Comparison of ENCODE assay signal across 27 cellular contexts in genomic region chr5:151720195-151720594, GRCh38. TPM values are rescaled to one million over a fixed set of nuclear protein-coding genes. Genes with fewer than 3 reads are reported as not detected.
A peak's percentile ranks its signal among the peaks of the same experiment; 100 is the strongest.
DNase-seq lines count a peak whose midpoint lies in the region; ATAC-seq, FAIRE-seq and TF ChIP-seq lines count a peak whose summit lies in the region.
"Had no signal": no experiment of that assay in that cellular context is flagged by ENCODE, and none has a peak within 500 bp of the region (broad histone marks: within the 10 kb centered on the region; RNA-seq: fewer than 3 reads in every experiment).

No MANE protein-coding gene starts in this region.

- TF ChIP-seq RAD21 in HepG2 (CRISPR knock-in tag; IDR thresholded peaks at IDR 0.05): no peak

- H3K27me3 ChIP-seq in right lobe of liver (no peaks in the 10 kb centered on the region), HepG2 (ENCODE audit: control insufficient read depth in 1 of 2, insufficient read depth in 2 of 2, low read length in 2 of 2) (no peaks in the 10 kb centered on the region), mesenchymal stem cell (ENCODE audit: control insufficient read depth in 1 of 2, insufficient read depth in 1 of 2, low read length in 2 of 2) (no peaks in the 10 kb centered on the region)
- H3K27me3 ChIP-seq: BE2C, neural progenitor cell, sigmoid colon, stomach, upper lobe of left lung had no signal

- no peaks in the 10 kb centered on the region for H4K20me1 ChIP-seq in HepG2 (ENCODE audit: insufficient read depth, low read length)

- intact Hi-C loops in right lobe of liver (cut with DNase I): no loop called here
- intact Hi-C loops in HepG2 (cut with micrococcal nuclease; ENCODE audit: unreplicated experiment): no loop called here

- ATAC-seq in right lobe of liver (peak in 3 of 4 donors; percentile 17 to 31 (median 20)), HepG2 (no peak)
- ATAC-seq: lower lobe of right lung had no signal

- POLR2A ChIA-PET in HepG2 (lab: Yijun Ruan, JAX): interaction anchor here (0.8 to 1.0 kb wide), 2 partner anchors 24 to 33 kb away, joined by 3 read pairs; partner anchors contain the start of gene SPARC

- H3K36me3 ChIP-seq in right lobe of liver: no peaks in the 10 kb centered on the region
- no peaks in the 10 kb centered on the region for H3K36me3 ChIP-seq in HepG2 (replicated peaks in 1 of 2; ENCODE audit: control insufficient read depth in 1 of 2, insufficient read depth in 2 of 2, low read length in 2 of 2)
- no peaks in the 10 kb centered on the region for H3K36me3 ChIP-seq in mesenchymal stem cell (ENCODE audit: control insufficient read depth in 1 of 2, insufficient read depth in 2 of 2, low read depth in 1 of 2, low read length in 2 of 2)
- H3K36me3 ChIP-seq: BE2C, lower lobe of right lung, neural progenitor cell, sigmoid colon, stomach, upper lobe of left lung had no signal

- H3K9me3 ChIP-seq in right lobe of liver: no peaks in the 10 kb centered on the region
- no peaks in the 10 kb centered on the region for H3K9me3 ChIP-seq in HepG2 (ENCODE audit: low read length)
- no peaks in the 10 kb centered on the region for H3K9me3 ChIP-seq in mesenchymal stem cell (ENCODE audit: control insufficient read depth, low read length)
- H3K9me3 ChIP-seq: BE2C, lower lobe of right lung, sigmoid colon, stomach, upper lobe of left lung had no signal

- in situ Hi-C loops in HepG2 (cut with HindIII; ENCODE audit: extremely low pct_ligation_motif_present, low pct_unique_long_range_greater_than_20kb): no loop called here

- H3K9ac ChIP-seq in HepG2 (ENCODE audit: insufficient read depth, low read depth, low read length): no peak overlapping the region
- H3K9ac ChIP-seq in mesenchymal stem cell (ENCODE audit: low read length): peak overlapping the region; percentile 36
- H3K9ac ChIP-seq: neural progenitor cell had no signal

- CTCF ChIA-PET in HepG2 (lab: Yijun Ruan, JAX; ENCODE audit: low intra/inter-chr PET ratio, low total read pairs): interaction anchor here (3.5 kb wide), 1 partner anchor 61 kb away, joined by 38 read pairs; no protein-coding TSS in a partner anchor

- H2AFZ ChIP-seq in HepG2 (ENCODE audit: low read length) (no peak overlapping the region), mesenchymal stem cell (ENCODE audit: low read depth, low read length) (no peak overlapping the region)
- H2AFZ ChIP-seq: neural progenitor cell had no signal

- H3K27me3 Mint-ChIP-seq in type B pancreatic cell: no peaks in the 10 kb centered on the region
- H3K27me3 Mint-ChIP-seq: activated CD4-positive, alpha-beta memory T cell treated with anti-CD3 and anti-CD28 coated beads, Interleukin-2, amount 10 ng/mL, durations not matched to agents 7 days and 5 days; activated naive CD8-positive, alpha-beta T cell treated with anti-CD3 and anti-CD28 coated beads for 36 hours had no signal

- no peak for TF ChIP-seq CTCF in right lobe of liver (IDR thresholded peaks at IDR 0.05)
- TF ChIP-seq CTCF in HepG2 (CRISPR knock-in tag; IDR thresholded peaks at IDR 0.05): no peak
- TF ChIP-seq CTCF in type B pancreatic cell (conservative IDR thresholded peaks at IDR 0.05): no peak

- no peak overlapping the region for H3K23ac ChIP-seq in mesenchymal stem cell (ENCODE audit: low read length in 2 of 2)

- H3K27ac Mint-ChIP-seq in type B pancreatic cell: no peak overlapping the region
- H3K27ac Mint-ChIP-seq: activated CD4-positive, alpha-beta memory T cell treated with anti-CD3 and anti-CD28 coated beads, Interleukin-2, amount 10 ng/mL, durations not matched to agents 7 days and 5 days; activated naive CD8-positive, alpha-beta T cell treated with anti-CD3 and anti-CD28 coated beads for 36 hours; activated T-helper 2 cell treated with anti-CD3 and anti-CD28 coated beads, Interferon-gamma antibody, Interleukin-2, Interleukin-4, amounts not matched to agents 10 μg/mL and 5 μg/mL and 100 μg/mL, durations not matched to agents 14 hours and 24 hours and 36 hours had no signal

- no peak overlapping the region for H3K14ac ChIP-seq in mesenchymal stem cell (ENCODE audit: low read length in 2 of 2)

- peaks cover 4% of the 10 kb centered on the region for H3K4me1 Mint-ChIP-seq in type B pancreatic cell (ENCODE audit: unreplicated experiment)

- H3K4me1 ChIP-seq in right lobe of liver (no peaks in the 10 kb centered on the region), HepG2 (ENCODE audit: insufficient read depth, low read length) (no peaks in the 10 kb centered on the region), mesenchymal stem cell (ENCODE audit: control insufficient read depth, insufficient read depth, low read depth, low read length) (no peaks in the 10 kb centered on the region)
- H3K4me1 ChIP-seq: BE2C had no signal

- 75% methylated on average over 1 of the region's 1 CpG for WGBS in right lobe of liver (ENCODE audit: insufficient coverage, low coverage, low lambda C conversion rate, missing lambda C conversion rate)
- 4% methylated on average over 1 of the region's 1 CpG for WGBS in HepG2 (ENCODE audit: low lambda C conversion rate)
- WGBS in mesenchymal stem cell: 86% methylated on average over 1 of the region's 1 CpG

- TF ChIP-seq EP300 in HepG2 (IDR thresholded peaks at IDR 0.05; ENCODE audit: low read depth in 2 of 2, low read length in 2 of 2) (no peak), HepG2 (CRISPR knock-in tag; IDR thresholded peaks at IDR 0.05; ENCODE audit: borderline replicate concordance) (no peak)

- H4K8ac ChIP-seq in mesenchymal stem cell (ENCODE audit: low read length): no peak overlapping the region

- H3K4me2 ChIP-seq in HepG2 (ENCODE audit: low read depth, low read length) (no peak overlapping the region), mesenchymal stem cell (ENCODE audit: low read length, poor library complexity, severe bottlenecking) (no peak overlapping the region)
- H3K4me2 ChIP-seq: neural progenitor cell had no signal

- H3K4me3 ChIP-seq in right lobe of liver (no peak overlapping the region), HepG2 (replicated peaks in 1 of 3; ENCODE audit: insufficient read depth in 1 of 3, low read depth in 2 of 3, low read length in 3 of 3) (no peak overlapping the region), mesenchymal stem cell (ENCODE audit: insufficient read depth in 1 of 2, low read depth in 1 of 2, low read length in 2 of 2) (no peak overlapping the region)
- H3K4me3 ChIP-seq: lower lobe of right lung, neural progenitor cell, sigmoid colon, stomach, upper lobe of left lung had no signal

- H4K91ac ChIP-seq in mesenchymal stem cell (ENCODE audit: low read length): no peak overlapping the region

- H3K79me1 ChIP-seq in mesenchymal stem cell (replicated peaks; ENCODE audit: low read length, poor library complexity, severe bottlenecking): no peaks in the 10 kb centered on the region

- no peak overlapping the region for H3K18ac ChIP-seq in mesenchymal stem cell (ENCODE audit: low read depth in 1 of 2, low read length in 2 of 2)

- no peak overlapping the region for H2BK15ac ChIP-seq in mesenchymal stem cell (ENCODE audit: low read depth, poor library complexity, severe bottlenecking)

- no peak overlapping the region for H2BK120ac ChIP-seq in mesenchymal stem cell (ENCODE audit: low read depth, low read length)

- FAIRE-seq in HepG2 (lab: Jason Lieb, UNC): no peak
- FAIRE-seq: A204.1, kidney had no signal

- H3K4ac ChIP-seq in mesenchymal stem cell (ENCODE audit: low read depth in 1 of 2, low read length in 2 of 2): no peak overlapping the region

- BruUV-seq in HepG2 (replicated peaks; lab: Mats Ljungman, UMichigan): no TSS peak

- H3K27ac ChIP-seq in right lobe of liver: no peak overlapping the region
- no peak overlapping the region for H3K27ac ChIP-seq in HepG2 (ENCODE audit: extremely low read length, insufficient read depth, low read length)
- H3K27ac ChIP-seq in mesenchymal stem cell (ENCODE audit: low read length, poor library complexity, severe bottlenecking): no peak overlapping the region
- H3K27ac ChIP-seq: lower lobe of right lung, neural progenitor cell, stomach had no signal

- H3K9me3 Mint-ChIP-seq in type B pancreatic cell: no peaks in the 10 kb centered on the region
- H3K9me3 Mint-ChIP-seq: activated CD4-positive, alpha-beta memory T cell treated with anti-CD3 and anti-CD28 coated beads, Interleukin-2, amount 10 ng/mL, durations not matched to agents 7 days and 5 days; activated naive CD8-positive, alpha-beta T cell treated with anti-CD3 and anti-CD28 coated beads for 36 hours; activated T-helper 2 cell treated with anti-CD3 and anti-CD28 coated beads, Interferon-gamma antibody, Interleukin-2, Interleukin-4, amounts not matched to agents 10 μg/mL and 5 μg/mL and 100 μg/mL, durations not matched to agents 14 hours and 24 hours and 36 hours; neural progenitor cell had no signal

- H2AK5ac ChIP-seq in mesenchymal stem cell (ENCODE audit: low read length, severe bottlenecking): no peak overlapping the region

- no peak overlapping the region for H2BK5ac ChIP-seq in mesenchymal stem cell (ENCODE audit: low read depth, low read length, poor library complexity, severe bottlenecking)

- no peak for TF ChIP-seq POLR2A in right lobe of liver (IDR thresholded peaks at IDR 0.05)
- TF ChIP-seq POLR2A in HepG2 (IDR thresholded peaks at IDR 0.05; ENCODE audit: insufficient read depth in 1 of 2, low read depth in 2 of 2, low read length in 2 of 2): no peak

- no peaks in the 10 kb centered on the region for H3K79me2 ChIP-seq in HepG2 (ENCODE audit: insufficient read depth, low read length)

- DNase-seq in right lobe of liver (no peak), HepG2 (ENCODE audit: low spot score) (no peak), SKM-1 treated with dmso at 0.1 percent for 144 hours (lab: John Stamatoyannopoulos, UW; ENCODE audit: unreplicated experiment) (peak; percentile 82), mesenchymal stem cell (no peak), HUDEP-2 (lab: John Stamatoyannopoulos, UW; ENCODE audit: unreplicated experiment in 76 of 76) (no peak), type B pancreatic cell (ENCODE audit: extremely low spot score, unreplicated experiment) (no peak), NCI-H1436 (lab: John Stamatoyannopoulos, UW) (no peak), OCI-M2 (lab: John Stamatoyannopoulos, UW; ENCODE audit: unreplicated experiment) (no peak)
- DNase-seq: activated CD4-positive, alpha-beta memory T cell treated with anti-CD3 and anti-CD28 coated beads, Interleukin-2, amount 10 ng/mL, durations not matched to agents 7 days and 5 days; activated CD4-positive, CD25-positive, alpha-beta regulatory T cell treated with anti-CD3 and anti-CD28 coated beads, Interleukin-2, amount 50 U/mL, for 72 hours; activated naive CD8-positive, alpha-beta T cell treated with anti-CD3 and anti-CD28 coated beads for 36 hours; BE2C; DMS53; GF-D8; glutamatergic neuron; kidney; lower lobe of right lung; NCI-H1694; NCI-H2171; NCI-H510A treated with DMSO at 0.1 percent for 48 hours; sigmoid colon; stimulated activated CD4-positive, alpha-beta T cell treated with anti-CD3 and anti-CD28 coated beads, Interleukin-15, amount 100 ng/mL, for 24 hours; stomach; upper lobe of left lung had no signal

- no peak overlapping the region for H3K4me3 Mint-ChIP-seq in type B pancreatic cell
- H3K4me3 Mint-ChIP-seq: activated CD4-positive, alpha-beta memory T cell treated with anti-CD3 and anti-CD28 coated beads, Interleukin-2, amount 10 ng/mL, durations not matched to agents 7 days and 5 days; activated naive CD8-positive, alpha-beta T cell treated with anti-CD3 and anti-CD28 coated beads for 36 hours; neural progenitor cell had no signal

- no peak overlapping the region for H2BK12ac ChIP-seq in mesenchymal stem cell (ENCODE audit: low read length in 2 of 2)

- no peaks in the 10 kb centered on the region for H3K36me3 Mint-ChIP-seq in type B pancreatic cell
- H3K36me3 Mint-ChIP-seq: activated naive CD8-positive, alpha-beta T cell treated with anti-CD3 and anti-CD28 coated beads for 36 hours; neural progenitor cell had no signal

RNA-seq across cellular contexts. Expression of gene SPARC, which starts 33.5 kb away (rescaled TPM):
- 100 to 1,000 TPM in 4 of 6 experiments, 10 to 100 TPM in 2; 62.2 to 277 (median 109) TPM for total RNA-seq in right lobe of liver
- total RNA-seq in HepG2 (2016; rRNA removed; fragmentation: Illumina TruSeq; extraction: Trizol): 75.5 and 192 TPM in 2 replicates
- total RNA-seq in HepG2 (2016; cell fraction: cytosol; rRNA removed; fragmentation: Illumina TruSeq; extraction: Trizol; ENCODE audit: low read depth): 9.1 and 9.9 TPM in 2 replicates
- total RNA-seq in HepG2 (2016; cell fraction: insoluble cytoplasmic fraction; rRNA removed; fragmentation: Illumina TruSeq; extraction: Trizol): 71.7 and 190 TPM in 2 replicates
- total RNA-seq in HepG2 (2016; cell fraction: membrane; rRNA removed; fragmentation: Illumina TruSeq; extraction: Trizol): 37.6 and 38.8 TPM in 2 replicates
- 149 and 175 TPM in 2 replicates for total RNA-seq in HepG2 (2016; cell fraction: nucleus; rRNA removed; fragmentation: Illumina TruSeq; extraction: Trizol)
- 65.0 and 76.7 TPM in 2 replicates for polyA plus RNA-seq in HepG2 (2011; rRNA removed)
- polyA plus RNA-seq in HepG2 (2011; cell fraction: cytosol; rRNA removed): 54.8 and 70.7 TPM in 2 replicates
- 37.4 and 43.1 TPM in 2 replicates for polyA plus RNA-seq in HepG2 (2011; cell fraction: nucleus; rRNA removed)
- polyA plus RNA-seq in HepG2 (2012): 35.8 and 37.1 TPM in 2 replicates
- 23.5 and 31.8 TPM in 2 replicates for polyA plus RNA-seq in HepG2 (2016; cell fraction: cytosol; fragmentation: Illumina TruSeq; extraction: Trizol; ENCODE audit: low read depth)
- polyA plus RNA-seq in HepG2 (2016; cell fraction: insoluble cytoplasmic fraction; fragmentation: Illumina TruSeq; extraction: Trizol; ENCODE audit: low read depth): 109 and 123 TPM in 2 replicates
- polyA plus RNA-seq in HepG2 (2016; cell fraction: membrane; fragmentation: Illumina TruSeq; extraction: Trizol; ENCODE audit: low read depth): 43.6 and 45.2 TPM in 2 replicates
- polyA plus RNA-seq in HepG2 (2016; cell fraction: nucleus; fragmentation: Illumina TruSeq; extraction: Trizol; ENCODE audit: insufficient read depth, low read depth): 354 and 386 TPM in 2 replicates
- polyA minus RNA-seq in HepG2 (2011; rRNA and poly(A)+ RNA removed; ENCODE audit: low replicate concordance): 64.6 TPM in 1 of 2 replicates, not detected in the other
- polyA minus RNA-seq in HepG2 (2011; cell fraction: cytosol; rRNA and poly(A)+ RNA removed): 30.4 and 42.5 TPM in 2 replicates
- polyA minus RNA-seq in HepG2 (2011; cell fraction: nucleus; rRNA and poly(A)+ RNA removed): 9.7 and 14.0 TPM in 2 replicates
- polyA plus RNA-seq in mesenchymal stem cell (2013, experiment 1 of 2): 5,201 TPM
- 4,942 TPM for polyA plus RNA-seq in mesenchymal stem cell (2013, experiment 2 of 2)
- 454 and 973 TPM in 2 replicates for total RNA-seq in type B pancreatic cell (ENCODE audit: low replicate concordance)

RNA-seq across cellular contexts. Expression of gene ATOX1, which starts 38.2 kb away (rescaled TPM):
- total RNA-seq in right lobe of liver: 100 to 1,000 TPM in 3 of 6 experiments, 10 to 100 TPM in 3; 83.1 to 177 (median 96.7) TPM
- 124 and 146 TPM in 2 replicates for total RNA-seq in HepG2 (2016; rRNA removed; fragmentation: Illumina TruSeq; extraction: Trizol)
- total RNA-seq in HepG2 (2016; cell fraction: cytosol; rRNA removed; fragmentation: Illumina TruSeq; extraction: Trizol; ENCODE audit: low read depth): 55.4 and 83.7 TPM in 2 replicates
- total RNA-seq in HepG2 (2016; cell fraction: insoluble cytoplasmic fraction; rRNA removed; fragmentation: Illumina TruSeq; extraction: Trizol): 123 and 144 TPM in 2 replicates
- total RNA-seq in HepG2 (2016; cell fraction: membrane; rRNA removed; fragmentation: Illumina TruSeq; extraction: Trizol): 93.5 and 124 TPM in 2 replicates
- total RNA-seq in HepG2 (2016; cell fraction: nucleus; rRNA removed; fragmentation: Illumina TruSeq; extraction: Trizol): 49.1 and 52.7 TPM in 2 replicates
- 62.4 and 62.5 TPM in 2 replicates for polyA plus RNA-seq in HepG2 (2011; rRNA removed)
- 113 and 180 TPM in 2 replicates for polyA plus RNA-seq in HepG2 (2011; cell fraction: cytosol; rRNA removed)
- polyA plus RNA-seq in HepG2 (2011; cell fraction: nucleus; rRNA removed): 35.5 and 39.6 TPM in 2 replicates
- 92.4 and 93.3 TPM in 2 replicates for polyA plus RNA-seq in HepG2 (2012)
- 97.4 and 143 TPM in 2 replicates for polyA plus RNA-seq in HepG2 (2016; cell fraction: cytosol; fragmentation: Illumina TruSeq; extraction: Trizol; ENCODE audit: low read depth)
- polyA plus RNA-seq in HepG2 (2016; cell fraction: insoluble cytoplasmic fraction; fragmentation: Illumina TruSeq; extraction: Trizol; ENCODE audit: low read depth): 209 and 219 TPM in 2 replicates
- polyA plus RNA-seq in HepG2 (2016; cell fraction: membrane; fragmentation: Illumina TruSeq; extraction: Trizol; ENCODE audit: low read depth): 131 and 173 TPM in 2 replicates
- 113 and 116 TPM in 2 replicates for polyA plus RNA-seq in HepG2 (2016; cell fraction: nucleus; fragmentation: Illumina TruSeq; extraction: Trizol; ENCODE audit: insufficient read depth, low read depth)
- 66.0 and 83.2 TPM in 2 replicates for polyA minus RNA-seq in HepG2 (2011; rRNA and poly(A)+ RNA removed; ENCODE audit: low replicate concordance)
- polyA minus RNA-seq in HepG2 (2011; cell fraction: cytosol; rRNA and poly(A)+ RNA removed): 18.4 and 25.2 TPM in 2 replicates
- 18.3 and 24.2 TPM in 2 replicates for polyA minus RNA-seq in HepG2 (2011; cell fraction: nucleus; rRNA and poly(A)+ RNA removed)
- polyA plus RNA-seq in mesenchymal stem cell (2013, experiment 1 of 2): 310 TPM
- polyA plus RNA-seq in mesenchymal stem cell (2013, experiment 2 of 2): 311 TPM
- total RNA-seq in type B pancreatic cell (ENCODE audit: low replicate concordance): 81.0 and 110 TPM in 2 replicates

RNA-seq across cellular contexts. Expression of gene G3BP1, which starts 51.6 kb away (rescaled TPM):
- total RNA-seq in right lobe of liver (100 to 1,000 TPM in 2 of 6 experiments, 10 to 100 TPM in 4; 63.9 to 107 (median 94.5) TPM), HepG2 (2016; rRNA removed; fragmentation: Illumina TruSeq; extraction: Trizol) (320 and 517 TPM in 2 replicates), type B pancreatic cell (ENCODE audit: low replicate concordance) (218 and 241 TPM in 2 replicates)
- total RNA-seq in HepG2 (2016; cell fraction: cytosol; rRNA removed; fragmentation: Illumina TruSeq; extraction: Trizol; ENCODE audit: low read depth): 41.5 and 44.3 TPM in 2 replicates
- total RNA-seq in HepG2 (2016; cell fraction: insoluble cytoplasmic fraction; rRNA removed; fragmentation: Illumina TruSeq; extraction: Trizol): 318 and 499 TPM in 2 replicates
- total RNA-seq in HepG2 (2016; cell fraction: membrane; rRNA removed; fragmentation: Illumina TruSeq; extraction: Trizol): 78.5 and 90.0 TPM in 2 replicates
- 169 and 180 TPM in 2 replicates for total RNA-seq in HepG2 (2016; cell fraction: nucleus; rRNA removed; fragmentation: Illumina TruSeq; extraction: Trizol)
- polyA plus RNA-seq in HepG2 (2011; rRNA removed): 36.7 and 36.8 TPM in 2 replicates
- 19.1 and 29.1 TPM in 2 replicates for polyA plus RNA-seq in HepG2 (2011; cell fraction: cytosol; rRNA removed)
- 21.7 and 24.8 TPM in 2 replicates for polyA plus RNA-seq in HepG2 (2011; cell fraction: nucleus; rRNA removed)
- 69.1 and 93.9 TPM in 2 replicates for polyA plus RNA-seq in HepG2 (2012)
- 10.9 and 11.4 TPM in 2 replicates for polyA plus RNA-seq in HepG2 (2016; cell fraction: cytosol; fragmentation: Illumina TruSeq; extraction: Trizol; ENCODE audit: low read depth)
- polyA plus RNA-seq in HepG2 (2016; cell fraction: insoluble cytoplasmic fraction; fragmentation: Illumina TruSeq; extraction: Trizol; ENCODE audit: low read depth): 267 and 318 TPM in 2 replicates
- polyA plus RNA-seq in HepG2 (2016; cell fraction: membrane; fragmentation: Illumina TruSeq; extraction: Trizol; ENCODE audit: low read depth): 32.9 and 35.3 TPM in 2 replicates
- polyA plus RNA-seq in HepG2 (2016; cell fraction: nucleus; fragmentation: Illumina TruSeq; extraction: Trizol; ENCODE audit: insufficient read depth, low read depth): 110 and 112 TPM in 2 replicates
- polyA minus RNA-seq in HepG2 (2011; rRNA and poly(A)+ RNA removed; ENCODE audit: low replicate concordance): 119 and 313 TPM in 2 replicates
- 75.4 and 95.6 TPM in 2 replicates for polyA minus RNA-seq in HepG2 (2011; cell fraction: cytosol; rRNA and poly(A)+ RNA removed)
- polyA minus RNA-seq in HepG2 (2011; cell fraction: nucleus; rRNA and poly(A)+ RNA removed): 143 and 162 TPM in 2 replicates
- polyA plus RNA-seq in mesenchymal stem cell (2013, experiment 1 of 2): 50.3 TPM
- 51.5 TPM for polyA plus RNA-seq in mesenchymal stem cell (2013, experiment 2 of 2)
